32 cellular contexts compared by ENCODE assay signal in the genomic region with DNA sequence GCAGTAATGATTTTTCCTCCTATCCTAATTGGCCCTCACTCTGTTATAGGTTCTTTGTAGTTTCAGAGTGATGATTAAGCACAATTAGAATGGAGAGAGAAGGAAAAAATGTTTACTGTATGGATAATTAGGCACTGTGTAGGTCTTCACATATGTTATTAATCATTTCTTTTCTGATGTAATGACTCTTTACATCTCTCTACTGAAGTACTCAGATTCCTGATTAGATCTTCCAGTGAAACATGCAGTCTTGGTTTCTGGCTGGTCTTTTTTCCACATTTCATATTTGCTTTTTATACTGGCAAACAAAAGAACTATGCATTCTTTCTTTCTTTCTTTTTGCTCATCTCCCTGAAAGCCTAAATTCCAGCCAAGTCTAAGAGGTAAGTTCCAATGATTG.
"Had no signal": no experiment of that assay in that cellular context is flagged by ENCODE, and none has a peak within 500 bp of the region (broad histone marks: within the 10 kb centered on the region; RNA-seq: fewer than 3 reads in every experiment).

No MANE protein-coding gene starts in this region.

- H3K4me3 Mint-ChIP-seq: activated B cell treated with CpG ODN at 0.5 μM for 24 hours; activated CD4-positive, alpha-beta memory T cell treated with anti-CD3 and anti-CD28 coated beads for 36 hours; activated CD8-positive, alpha-beta memory T cell treated with anti-CD3 and anti-CD28 coated beads, Interleukin-2, amount 10 ng/mL, durations not matched to agents 7 days and 5 days; activated naive CD8-positive, alpha-beta T cell treated with anti-CD3 and anti-CD28 coated beads for 36 hours; central memory CD8-positive, alpha-beta T cell had no signal

- H3K4me1 ChIP-seq: ascending aorta, colonic mucosa had no signal

- ATAC-seq: activated CD8-positive, alpha-beta memory T cell treated with anti-CD3 and anti-CD28 coated beads, Interleukin-2, amount 10 ng/mL, durations not matched to agents 7 days and 5 days; Panc1 had no signal

- H3K27ac ChIP-seq: ascending aorta, cardiac muscle cell, colonic mucosa, SJCRH30, SK-N-MC, VCaP had no signal

- H3K36me3 ChIP-seq: ascending aorta, cardiac muscle cell, colonic mucosa, SJCRH30 had no signal

- H3K4me1 Mint-ChIP-seq: activated B cell treated with CpG ODN at 0.5 μM for 24 hours; activated CD8-positive, alpha-beta memory T cell treated with anti-CD3 and anti-CD28 coated beads, Interleukin-2, amount 10 ng/mL, durations not matched to agents 7 days and 5 days; activated naive CD8-positive, alpha-beta T cell treated with anti-CD3 and anti-CD28 coated beads for 36 hours; central memory CD8-positive, alpha-beta T cell had no signal

- H3K9me3 ChIP-seq: ascending aorta, colonic mucosa, SJCRH30 had no signal

- H3K4me3 ChIP-seq: ascending aorta, cardiac muscle cell, colonic mucosa, SJCRH30, SK-N-MC had no signal

- H3K27me3 ChIP-seq: ascending aorta, cardiac muscle cell, colonic mucosa had no signal

- H3K36me3 Mint-ChIP-seq: activated CD4-positive, alpha-beta memory T cell treated with anti-CD3 and anti-CD28 coated beads for 36 hours; activated CD8-positive, alpha-beta memory T cell treated with anti-CD3 and anti-CD28 coated beads, Interleukin-2, amount 10 ng/mL, durations not matched to agents 7 days and 5 days; activated naive CD8-positive, alpha-beta T cell treated with anti-CD3 and anti-CD28 coated beads for 36 hours had no signal

- H3K27ac Mint-ChIP-seq: activated B cell treated with CpG ODN at 0.5 μM for 24 hours; activated CD4-positive, alpha-beta memory T cell treated with anti-CD3 and anti-CD28 coated beads for 36 hours; activated CD8-positive, alpha-beta memory T cell treated with anti-CD3 and anti-CD28 coated beads, Interleukin-2, amount 10 ng/mL, durations not matched to agents 7 days and 5 days; activated naive CD8-positive, alpha-beta T cell treated with anti-CD3 and anti-CD28 coated beads for 36 hours had no signal

- DNase-seq: activated B cell treated with CpG ODN at 0.5 μM for 24 hours; activated CD4-positive, alpha-beta memory T cell treated with anti-CD3 and anti-CD28 coated beads for 36 hours; activated CD4-positive, alpha-beta T cell treated with anti-CD3 and anti-CD28 coated beads for 4 hours; activated CD4-positive, alpha-beta T cell treated with anti-CD3 and anti-CD28 coated beads, Interleukin-2, amount 50 U/mL, for 1 hour; activated CD4-positive, CD25-positive, alpha-beta regulatory T cell treated with anti-CD3 and anti-CD28 coated beads, Interleukin-2, amount 50 U/mL, for 72 hours; activated CD8-positive, alpha-beta memory T cell treated with anti-CD3 and anti-CD28 coated beads, Interleukin-2, amount 10 ng/mL, durations not matched to agents 7 days and 5 days; activated CD8-positive, alpha-beta memory T cell treated with anti-CD3 and anti-CD28 coated beads, Interleukin-2, amount 50 U/mL, for 48 hours; activated effector memory CD4-positive, alpha-beta T cell treated with Interleukin-2 at 50 U/mL for 16 hours; activated naive CD4-positive, alpha-beta T cell; activated naive CD4-positive, alpha-beta T cell treated with anti-CD3 and anti-CD28 coated beads, Interleukin-2, amount 50 U/mL, for 16 hours; activated naive CD8-positive, alpha-beta T cell treated with anti-CD3 and anti-CD28 coated beads for 36 hours; activated T-cell treated with anti-CD3 and anti-CD28 coated beads, Interleukin-2, amount 50 U/mL, for 48 hours; amniotic stem cell; colonic mucosa; NCI-H1105; NCI-H1436; NCI-H1694; NCI-H1930; NCI-H226; NCI-H510A; NCI-H526; SHP77; SJCRH30; T-helper 1 cell; T-helper 2 cell; T-helper 9 cell had no signal

- H3K27me3 Mint-ChIP-seq: activated B cell treated with CpG ODN at 0.5 μM for 24 hours; activated CD4-positive, alpha-beta memory T cell treated with anti-CD3 and anti-CD28 coated beads for 36 hours; activated CD8-positive, alpha-beta memory T cell treated with anti-CD3 and anti-CD28 coated beads, Interleukin-2, amount 10 ng/mL, durations not matched to agents 7 days and 5 days; activated naive CD8-positive, alpha-beta T cell treated with anti-CD3 and anti-CD28 coated beads for 36 hours; central memory CD8-positive, alpha-beta T cell had no signal
